In the genomic region with DNA sequence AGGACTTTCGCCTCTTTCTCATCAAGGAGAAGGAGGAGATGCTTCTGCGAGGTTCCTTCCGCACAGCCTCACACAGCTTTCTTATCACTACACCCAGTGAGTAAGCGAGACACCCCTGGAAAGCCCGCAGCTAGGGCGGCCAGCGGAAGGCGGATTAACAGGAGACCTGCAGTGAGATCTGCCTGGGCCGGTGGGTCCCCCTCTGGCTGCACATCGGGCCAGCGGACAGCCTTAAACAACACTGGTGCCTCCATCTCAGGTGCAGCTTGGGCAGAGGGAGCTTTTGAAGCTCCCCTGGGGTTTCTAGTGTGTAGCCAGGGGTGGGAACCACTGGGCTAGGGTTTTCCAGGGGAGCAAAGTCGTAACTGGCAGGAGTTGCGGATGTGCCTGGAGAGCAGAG, we compare ENCODE assay signal across 18 cellular contexts. TPM values are rescaled to one million over a fixed set of nuclear protein-coding genes. Genes with fewer than 3 reads are reported as not detected.
"Had no signal": no experiment of that assay in that cellular context is flagged by ENCODE, and none has a peak within 500 bp of the region (broad histone marks: within the 10 kb centered on the region; RNA-seq: fewer than 3 reads in every experiment).

No MANE protein-coding gene starts in this region.

- H3K9me3 Mint-ChIP-seq: activated naive CD4-positive, alpha-beta T cell treated with anti-CD3 and anti-CD28 coated beads, Interleukin-2, amount 50 U/mL, for 72 hours; activated T-helper 1 cell treated with anti-CD3 and anti-CD28 coated beads, Interleukin-12 subunit alpha, Interleukin-12 subunit beta, Interleukin-2, Interleukin-4 antibody, amounts not matched to agents 30 ng/mL and 10 ng/mL and 1 ng/mL, durations not matched to agents 14 hours and 24 hours and 36 hours; nephron; T-helper 1 cell treated with Interleukin-12 subunit alpha and Interleukin-12 subunit beta and Interleukin-4 antibody, amounts not matched to agents 30 μg/mL and 1 μg/mL, for 36 hours had no signal

- H3K4me3 Mint-ChIP-seq: activated T-helper 1 cell treated with anti-CD3 and anti-CD28 coated beads, Interleukin-12 subunit alpha, Interleukin-12 subunit beta, Interleukin-2, Interleukin-4 antibody, amounts not matched to agents 30 ng/mL and 10 ng/mL and 1 ng/mL, durations not matched to agents 14 hours and 24 hours and 36 hours; nephron; T-helper 1 cell treated with Interleukin-12 subunit alpha and Interleukin-12 subunit beta and Interleukin-4 antibody, amounts not matched to agents 30 μg/mL and 1 μg/mL, for 36 hours had no signal

- H3K9me3 ChIP-seq: adrenal gland, thoracic aorta had no signal

- H3K4me3 ChIP-seq: adrenal gland, dorsolateral prefrontal cortex, lung, thoracic aorta had no signal

- DNase-seq: activated CD4-positive, alpha-beta T cell treated with anti-CD3 and anti-CD28 coated beads, Interleukin-2, amount 50 U/mL, for 48 hours; activated gamma-delta T cell treated with Interleukin-2 at 50 U/mL for 16 hours; activated T-cell treated with anti-CD3 and anti-CD28 coated beads for 4 hours; adrenal gland; dorsolateral prefrontal cortex; left colon; midbrain; occipital lobe; stimulated activated CD4-positive, alpha-beta T cell treated with anti-CD3 and anti-CD28 coated beads, Interleukin-15, amount 100 ng/mL, for 24 hours; stimulated activated CD4-positive, alpha-beta T cell treated with anti-CD3 and anti-CD28 coated beads, Interleukin-2, amount 100 ng/mL, for 48 hours had no signal

- H3K27me3 Mint-ChIP-seq: progenitor cell of endocrine pancreas had no signal

- ATAC-seq: activated naive CD4-positive, alpha-beta T cell treated with anti-CD3 and anti-CD28 coated beads, Interleukin-2, amount 50 U/mL, for 72 hours; left colon had no signal

- H3K27ac ChIP-seq: dorsolateral prefrontal cortex, thoracic aorta, VCaP had no signal

- H3K27me3 ChIP-seq: adrenal gland, dorsolateral prefrontal cortex had no signal

- H3K36me3 Mint-ChIP-seq: activated naive CD4-positive, alpha-beta T cell treated with anti-CD3 and anti-CD28 coated beads, Interleukin-2, amount 50 U/mL, for 72 hours had no signal

- H3K27ac Mint-ChIP-seq: activated naive CD4-positive, alpha-beta T cell treated with anti-CD3 and anti-CD28 coated beads, Interleukin-2, amount 50 U/mL, for 72 hours; activated T-helper 1 cell treated with anti-CD3 and anti-CD28 coated beads, Interleukin-12 subunit alpha, Interleukin-12 subunit beta, Interleukin-2, Interleukin-4 antibody, amounts not matched to agents 30 ng/mL and 10 ng/mL and 1 ng/mL, durations not matched to agents 14 hours and 24 hours and 36 hours; nephron; progenitor cell of endocrine pancreas; T-helper 1 cell treated with Interleukin-12 subunit alpha and Interleukin-12 subunit beta and Interleukin-4 antibody, amounts not matched to agents 30 μg/mL and 1 μg/mL, for 36 hours had no signal

RNA-seq across cellular contexts. Expression of a gene that starts 17.5 kb away (rescaled TPM):
- total RNA-seq: activated naive CD4-positive, alpha-beta T cell treated with anti-CD3 and anti-CD28 coated beads, Interleukin-2, amount 50 U/mL, for 72 hours; activated T-helper 1 cell treated with anti-CD3 and anti-CD28 coated beads, Interleukin-12 subunit alpha, Interleukin-12 subunit beta, Interleukin-2, Interleukin-4 antibody, amounts not matched to agents 30 ng/mL and 10 ng/mL and 1 ng/mL, durations not matched to agents 14 hours and 24 hours and 36 hours had no signal

RNA-seq across cellular contexts. Expression of a gene that starts 21.1 kb away (rescaled TPM):
- total RNA-seq: activated naive CD4-positive, alpha-beta T cell treated with anti-CD3 and anti-CD28 coated beads, Interleukin-2, amount 50 U/mL, for 72 hours; activated T-helper 1 cell treated with anti-CD3 and anti-CD28 coated beads, Interleukin-12 subunit alpha, Interleukin-12 subunit beta, Interleukin-2, Interleukin-4 antibody, amounts not matched to agents 30 ng/mL and 10 ng/mL and 1 ng/mL, durations not matched to agents 14 hours and 24 hours and 36 hours had no signal
